ENCODE assay signal across 12 cellular contexts in genomic region chr9:110809038-110809595, GRCh38.
DNase-seq lines count a peak whose midpoint lies in the region; ATAC-seq and TF ChIP-seq lines count a peak whose summit lies in the region.
"Had no signal": no experiment of that assay in that cellular context is flagged by ENCODE, and none has a peak within 500 bp of the region (broad histone marks: within the 10 kb centered on the region; RNA-seq: fewer than 3 reads in every experiment).

No MANE protein-coding gene starts in this region.

- H3K4me3 ChIP-seq in GM12865 (ENCODE audit: low read depth, low read length) (peak overlapping the region; percentile 38), left ventricle myocardium inferior (no peak overlapping the region)

- ATAC-seq in GM19397 (IDR thresholded peaks at IDR 0.05; ENCODE audit: unreplicated experiment) (peak; percentile 34), HG02798 (IDR thresholded peaks at IDR 0.05; ENCODE audit: poor library complexity, unreplicated experiment) (peak; percentile 37), HG03378 (IDR thresholded peaks at IDR 0.05; ENCODE audit: unreplicated experiment) (peak; percentile 44)

- no peaks in the 10 kb centered on the region for H3K9me3 ChIP-seq in left ventricle myocardium inferior (replicated peaks)

- intact Hi-C loops in left ventricle myocardium inferior (cut with micrococcal nuclease) = no loop called here

- peaks cover 5% of the 10 kb centered on the region for H3K27me3 ChIP-seq in left ventricle myocardium inferior (ENCODE audit: low read depth)

- DNase-seq in GM12865 (ENCODE audit: low read depth) = peak; percentile 90
- no peak for DNase-seq in glomerular visceral epithelial cell (ENCODE audit: extremely low spot score)
- DNase-seq in left ventricle myocardium inferior = no peak
- DNase-seq in anterior cingulate cortex (lab: John Stamatoyannopoulos, UW) = no peak
- DNase-seq in hypothalamus (lab: John Stamatoyannopoulos, UW) = no peak
- DNase-seq: kidney glomerular epithelial cell, natural killer cell, NCI-H524, Right ventricle myocardium superior had no signal

- H3K27ac ChIP-seq in left ventricle myocardium inferior (replicated peaks) = no peak overlapping the region

- no peak for TF ChIP-seq CTCF in GM12865 (IDR thresholded peaks at IDR 0.05; ENCODE audit: insufficient read depth, low read depth, low read length, missing control alignments)
- TF ChIP-seq CTCF in left ventricle myocardium inferior (IDR thresholded peaks at IDR 0.05; ENCODE audit: borderline replicate concordance) = no peak

- no peaks in the 10 kb centered on the region for H3K36me3 ChIP-seq in left ventricle myocardium inferior

- no peaks in the 10 kb centered on the region for H3K4me1 ChIP-seq in left ventricle myocardium inferior
